ENCODE assay signal across 10 cellular contexts in the genomic region with DNA sequence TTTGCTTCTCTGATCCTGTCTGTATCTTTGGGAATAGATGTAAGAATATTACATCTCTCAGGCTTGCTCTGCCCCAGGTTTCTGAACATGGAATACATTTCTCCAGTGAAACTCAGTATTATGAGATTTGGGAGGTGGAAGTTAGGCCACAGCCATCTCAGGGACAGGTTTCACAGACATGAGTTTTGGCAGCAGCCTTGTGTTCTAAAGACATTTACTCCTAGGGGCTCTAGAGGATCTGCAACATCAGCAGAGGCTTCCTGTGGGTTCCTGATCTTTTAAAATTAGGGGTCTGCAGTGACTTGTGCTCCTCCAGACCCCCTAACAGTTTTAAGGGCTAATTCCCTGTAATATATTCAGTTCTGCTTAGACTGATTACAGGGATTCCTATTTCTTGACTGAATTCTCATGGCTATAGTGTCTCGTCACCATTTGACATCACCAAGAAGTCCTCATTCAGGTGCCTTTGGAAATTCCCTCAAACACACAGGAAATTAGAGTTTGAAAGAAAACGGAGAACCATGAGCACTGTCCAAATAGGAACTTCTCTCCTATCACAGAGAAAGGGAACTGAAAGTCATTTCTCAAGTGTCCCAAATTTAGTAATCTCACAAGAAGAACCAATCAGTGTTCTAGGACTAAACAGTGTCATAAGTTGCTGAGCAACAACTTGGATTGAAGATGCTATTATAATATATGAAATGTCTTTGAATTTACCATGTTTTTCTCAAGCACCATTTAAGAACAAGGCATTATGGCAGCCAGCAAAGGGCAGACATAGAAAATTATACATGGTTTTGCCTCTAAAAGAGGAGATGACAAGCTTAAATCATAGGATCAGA. TPM values are rescaled to one million over a fixed set of nuclear protein-coding genes. Genes with fewer than 3 reads are reported as not detected.
A peak's percentile ranks its signal among the peaks of the same experiment; 100 is the strongest.
DNase-seq lines count a peak whose midpoint lies in the region; ATAC-seq and TF ChIP-seq lines count a peak whose summit lies in the region.
"Had no signal": no experiment of that assay in that cellular context is flagged by ENCODE, and none has a peak within 500 bp of the region (broad histone marks: within the 10 kb centered on the region; RNA-seq: fewer than 3 reads in every experiment).

No MANE protein-coding gene starts in this region.

- H3K4me3 ChIP-seq in mammary epithelial cell (replicated peaks in 1 of 3; ENCODE audit: insufficient read depth in 1 of 3, low read depth in 2 of 3, low read length in 3 of 3) = no peak overlapping the region
- H3K4me3 ChIP-seq in rectal smooth muscle tissue (ENCODE audit: low read length) = no peak overlapping the region
- H3K4me3 ChIP-seq in Caco-2 (ENCODE audit: low read depth, low read length) = no peak overlapping the region

- WGBS in mammary epithelial cell (ENCODE audit: low coverage, missing lambda C conversion rate) = 88% methylated on average over 2 of the region's 2 CpGs

- H3K36me3 Mint-ChIP-seq in MCF 10A (ENCODE audit: insufficient read depth, unreplicated experiment) (no peaks in the 10 kb centered on the region), Caco-2 (ENCODE audit: insufficient read depth, unreplicated experiment) (no peaks in the 10 kb centered on the region)
- H3K36me3 Mint-ChIP-seq: CD8-positive, alpha-beta memory T cell had no signal

- ATAC-seq in HG03378 (IDR thresholded peaks at IDR 0.05; ENCODE audit: unreplicated experiment) = peak; percentile 71

- TF ChIP-seq CTCF in MCF 10A (IDR thresholded peaks at IDR 0.05; ENCODE audit: unreplicated experiment) (no peak), mammary epithelial cell (conservative IDR thresholded peaks at IDR 0.05 in 1 of 2, IDR thresholded peaks at IDR 0.05 in 1 of 2; ENCODE audit: extremely low read depth in 1 of 2, insufficient read depth in 1 of 2, low read depth in 1 of 2, low read length in 2 of 2) (no peak), Caco-2 (IDR thresholded peaks at IDR 0.05; ENCODE audit: insufficient read depth in 1 of 2, low read depth in 1 of 2, low read length in 1 of 2, severe bottlenecking in 1 of 2, unreplicated experiment in 1 of 2) (no peak)

- H3K4me2 ChIP-seq in mammary epithelial cell (ENCODE audit: insufficient read depth, low read depth, low read length) = no peak overlapping the region

- dilution Hi-C loops in mammary epithelial cell (cut with HindIII; ENCODE audit: low sequenced_read_pairs) = loop anchor here (25.0 kb wide), 1 partner anchor 325 kb away; the partner anchor contains the start of gene HLA-DQB2

- CTCF ChIA-PET in MCF 10A (lab: Yijun Ruan, JAX) = interaction anchor here (0.6 to 1.5 kb wide), 2 partner anchors 160 to 263 kb away, joined by 3 read pairs; no protein-coding TSS in a partner anchor
- CTCF ChIA-PET in mammary epithelial cell (lab: Charles Lee; ENCODE audit: low non-redundant PET) = no interaction called here
- CTCF ChIA-PET in Caco-2 (lab: Charles Lee) = no interaction called here

- no peaks in the 10 kb centered on the region for H3K79me2 ChIP-seq in mammary epithelial cell (ENCODE audit: insufficient read depth, low read length)

- no peak overlapping the region for H2AFZ ChIP-seq in mammary epithelial cell (ENCODE audit: low read depth, low read length)

- peak; percentile 27 for DNase-seq in MCF 10A (ENCODE audit: unreplicated experiment)
- DNase-seq in mammary epithelial cell = no peak
- DNase-seq in caudate nucleus (lab: John Stamatoyannopoulos, UW) = no peak
- no peak for DNase-seq in Caco-2
- DNase-seq in SK-N-DZ (ENCODE audit: low spot score) = no peak
- no peak for DNase-seq in NCI-H524 treated with DMSO at 0.1 percent for 48 hours (lab: John Stamatoyannopoulos, UW)

- H3K4me1 ChIP-seq in mammary epithelial cell (ENCODE audit: insufficient read depth, low read length) (no peaks in the 10 kb centered on the region), rectal smooth muscle tissue (ENCODE audit: control insufficient read depth, insufficient read depth, low read length) (no peaks in the 10 kb centered on the region), Caco-2 (no peaks in the 10 kb centered on the region)

- in situ Hi-C loops in mammary epithelial cell (cut with MboI; ENCODE audit: low sequenced_read_pairs in 2 of 2) = no loop called here

- H4K20me1 ChIP-seq in mammary epithelial cell (ENCODE audit: insufficient read depth, low read length) = no peaks in the 10 kb centered on the region

- H3K4me1 Mint-ChIP-seq in MCF 10A (ENCODE audit: insufficient read depth, unreplicated experiment) (no peaks in the 10 kb centered on the region), Caco-2 (ENCODE audit: low read depth, unreplicated experiment) (no peaks in the 10 kb centered on the region)

- peaks cover 88% of the 10 kb centered on the region for H3K27me3 Mint-ChIP-seq in MCF 10A (ENCODE audit: insufficient read depth, unreplicated experiment)
- H3K27me3 Mint-ChIP-seq in Caco-2 (ENCODE audit: insufficient read depth, unreplicated experiment) = peaks cover 23% of the 10 kb centered on the region

- H3K27me3 ChIP-seq in mammary epithelial cell (ENCODE audit: insufficient read depth, low read length) (peaks cover 2% of the 10 kb centered on the region), rectal smooth muscle tissue (ENCODE audit: control insufficient read depth, insufficient read depth, low read length) (no peaks in the 10 kb centered on the region), Caco-2 (replicated peaks; ENCODE audit: control insufficient read depth, insufficient read depth, low read length) (no peaks in the 10 kb centered on the region)

- H3K9ac ChIP-seq in mammary epithelial cell (ENCODE audit: insufficient read depth, low read length) = no peak overlapping the region
- H3K9ac ChIP-seq in rectal smooth muscle tissue (ENCODE audit: low read length) = no peak overlapping the region

- H3K27ac ChIP-seq in mammary epithelial cell (ENCODE audit: insufficient read depth, low read depth, low read length) = no peak overlapping the region
- peak overlapping the region; percentile 46 for H3K27ac ChIP-seq in caudate nucleus (ENCODE audit: low read depth, low read length)
- peak overlapping the region; percentile 48 for H3K27ac ChIP-seq in rectal smooth muscle tissue (ENCODE audit: low read depth, low read length)

- H3K9me3 Mint-ChIP-seq in MCF 10A (ENCODE audit: unreplicated experiment) = no peaks in the 10 kb centered on the region
- no peaks in the 10 kb centered on the region for H3K9me3 Mint-ChIP-seq in Caco-2 (ENCODE audit: unreplicated experiment)
- H3K9me3 Mint-ChIP-seq: CD8-positive, alpha-beta memory T cell had no signal

- no peaks in the 10 kb centered on the region for H3K9me3 ChIP-seq in mammary epithelial cell (replicated peaks; ENCODE audit: insufficient read depth, low read length)
- H3K9me3 ChIP-seq in Caco-2 = no peaks in the 10 kb centered on the region

- H3K4me3 Mint-ChIP-seq in MCF 10A (ENCODE audit: unreplicated experiment) (no peak overlapping the region), Caco-2 (ENCODE audit: unreplicated experiment) (no peak overlapping the region)

- H3K36me3 ChIP-seq in mammary epithelial cell (ENCODE audit: insufficient read depth, low read length) (no peaks in the 10 kb centered on the region), rectal smooth muscle tissue (ENCODE audit: control insufficient read depth, insufficient read depth, low read length) (no peaks in the 10 kb centered on the region), Caco-2 (ENCODE audit: control insufficient read depth, insufficient read depth, low read length) (no peaks in the 10 kb centered on the region)

- POLR2A ChIA-PET in MCF 10A (lab: Yijun Ruan, JAX) (no interaction called here), Caco-2 (lab: Charles Lee) (interaction anchor here (0.6 kb wide), 1 partner anchor 1291 kb away, joined by 4 read pairs; no protein-coding TSS in a partner anchor)

- no peak overlapping the region for H3K27ac Mint-ChIP-seq in MCF 10A (ENCODE audit: low read depth, unreplicated experiment)
- H3K27ac Mint-ChIP-seq in Caco-2 (ENCODE audit: unreplicated experiment) = no peak overlapping the region

- BruUV-seq in MCF 10A (replicated peaks; lab: Mats Ljungman, UMichigan) (no TSS peak), mammary epithelial cell (replicated peaks; lab: Mats Ljungman, UMichigan) (no TSS peak), Caco-2 (replicated peaks; lab: Mats Ljungman, UMichigan) (no TSS peak)

- intact Hi-C loops in MCF 10A (cut with micrococcal nuclease) (no loop called here), mammary epithelial cell (cut with micrococcal nuclease) (no loop called here), Caco-2 (cut with micrococcal nuclease; ENCODE audit: unreplicated experiment) (no loop called here)

RNA-seq across cellular contexts. Expression of gene HLA-DRA, which starts 2.5 kb away (rescaled TPM):
- total RNA-seq in MCF 10A (2022) (not detected in 2 replicates), mammary epithelial cell (under 1 TPM in 1 of 2 donors, not detected in 1; 0.67 TPM), Caco-2 (2022) (not detected in 2 replicates)
- polyA plus RNA-seq in mammary epithelial cell = 0.03 TPM
- not detected for polyA minus RNA-seq in mammary epithelial cell
- polyA plus RNA-seq in SK-N-DZ (2014; cell fraction: cytosol; rRNA removed) = not detected in 2 replicates
- polyA plus RNA-seq in SK-N-DZ (2014; cell fraction: nucleus; rRNA removed) = not detected in 2 replicates

RNA-seq across cellular contexts. Expression of gene BTNL2, which starts 30.2 kb away (rescaled TPM):
- not detected in 2 replicates for total RNA-seq in MCF 10A (2022)
- total RNA-seq in mammary epithelial cell = not detected
- polyA plus RNA-seq in mammary epithelial cell = not detected
- not detected for polyA minus RNA-seq in mammary epithelial cell
- total RNA-seq in Caco-2 (2022) = not detected in 2 replicates
- polyA plus RNA-seq in SK-N-DZ (2014; cell fraction: cytosol; rRNA removed) = not detected in 2 replicates
- polyA plus RNA-seq in SK-N-DZ (2014; cell fraction: nucleus; rRNA removed) = not detected in 2 replicates
- total RNA-seq: CD8-positive, alpha-beta memory T cell; mononuclear cell had no signal
- polyA plus RNA-seq: CD8-positive, alpha-beta memory T cell had no signal
